In the genomic region with DNA sequence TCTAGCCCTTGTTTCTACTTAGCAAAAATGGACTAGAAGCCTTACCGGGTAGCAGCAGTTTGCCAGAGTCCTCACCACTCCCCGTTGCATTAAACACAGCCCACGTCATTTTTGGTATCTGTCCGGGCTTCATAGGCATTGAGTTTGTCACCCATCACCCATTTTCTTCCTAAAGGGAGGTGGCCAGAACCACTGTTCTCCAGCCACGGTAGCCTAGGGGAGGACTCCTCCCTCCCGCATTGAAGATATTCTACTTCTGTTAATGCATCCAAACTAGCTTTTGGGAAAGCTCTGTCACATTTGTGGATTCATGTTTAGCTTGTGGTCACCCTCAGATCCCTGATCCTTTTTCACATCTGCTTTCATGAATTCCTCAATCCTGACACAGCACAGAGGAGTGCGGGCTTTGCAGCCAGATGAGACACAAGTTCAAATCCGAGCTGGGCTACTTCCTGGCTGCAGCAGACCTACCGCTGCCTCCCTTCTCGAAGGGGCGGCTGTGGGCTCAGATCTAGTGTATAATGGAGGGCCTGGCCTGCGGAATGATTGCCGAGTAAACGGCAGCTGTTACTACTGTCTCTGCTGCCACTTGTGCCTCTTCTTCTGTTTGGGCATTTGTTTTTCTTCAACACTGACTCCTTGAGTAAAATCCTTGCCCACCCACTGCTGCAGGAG, we compare ENCODE assay signal across 17 cellular contexts.
DNase-seq lines count a peak whose midpoint lies in the region; ATAC-seq and TF ChIP-seq lines count a peak whose summit lies in the region.
"Had no signal": no experiment of that assay in that cellular context is flagged by ENCODE, and none has a peak within 500 bp of the region (broad histone marks: within the 10 kb centered on the region; RNA-seq: fewer than 3 reads in every experiment).

No MANE protein-coding gene starts in this region.

- no peaks in the 10 kb centered on the region for H3K36me3 Mint-ChIP-seq in activated CD4-positive, alpha-beta memory T cell treated with anti-CD3 and anti-CD28 coated beads, Interleukin-2, amount 10 ng/mL, durations not matched to agents 7 days and 5 days (ENCODE audit: low read depth)
- no peaks in the 10 kb centered on the region for H3K36me3 Mint-ChIP-seq in activated CD4-positive, alpha-beta memory T cell treated with anti-CD3 and anti-CD28 coated beads for 36 hours
- peaks cover 6% of the 10 kb centered on the region for H3K36me3 Mint-ChIP-seq in stimulated activated effector memory CD8-positive, alpha-beta T cell treated with anti-CD3 and anti-CD28 coated beads, Interleukin-12 subunit alpha, Interleukin-12 subunit beta, amount 100 ng/mL, for 72 hours
- H3K36me3 Mint-ChIP-seq: brain; stimulated activated memory B cell treated with anti-CD40 and anti-IgM and Interleukin-4, amounts not matched to agents 10 μg/mL and 1 μg/mL and 100 μg/mL, for 72 hours had no signal

- H3K9me3 Mint-ChIP-seq in activated CD4-positive, alpha-beta memory T cell treated with anti-CD3 and anti-CD28 coated beads, Interleukin-2, amount 10 ng/mL, durations not matched to agents 7 days and 5 days, result no peaks in the 10 kb centered on the region
- H3K9me3 Mint-ChIP-seq in activated CD4-positive, alpha-beta memory T cell treated with anti-CD3 and anti-CD28 coated beads for 36 hours, result no peaks in the 10 kb centered on the region
- no peaks in the 10 kb centered on the region for H3K9me3 Mint-ChIP-seq in stimulated activated effector memory CD8-positive, alpha-beta T cell treated with anti-CD3 and anti-CD28 coated beads, Interleukin-12 subunit alpha, Interleukin-12 subunit beta, amount 100 ng/mL, for 72 hours
- H3K9me3 Mint-ChIP-seq: activated naive CD4-positive, alpha-beta T cell treated with anti-CD3 and anti-CD28 coated beads for 36 hours; brain; stimulated activated memory B cell treated with anti-CD40 and anti-IgM and Interleukin-4, amounts not matched to agents 10 μg/mL and 1 μg/mL and 100 μg/mL, for 72 hours had no signal

- H3K27me3 Mint-ChIP-seq in activated CD4-positive, alpha-beta memory T cell treated with anti-CD3 and anti-CD28 coated beads, Interleukin-2, amount 10 ng/mL, durations not matched to agents 7 days and 5 days, result no peaks in the 10 kb centered on the region
- H3K27me3 Mint-ChIP-seq in activated CD4-positive, alpha-beta memory T cell treated with anti-CD3 and anti-CD28 coated beads for 36 hours, result peaks cover 21% of the 10 kb centered on the region

- intact Hi-C loops in activated CD4-positive, alpha-beta memory T cell treated with anti-CD3 and anti-CD28 coated beads for 36 hours (cut with micrococcal nuclease), result no loop called here

- POLR2A ChIA-PET in activated CD4-positive, alpha-beta memory T cell treated with anti-CD3 and anti-CD28 coated beads, Interleukin-2, amount 10 ng/mL, durations not matched to agents 7 days and 5 days (lab: Charles Lee), result interaction anchor here (0.9 to 1.6 kb wide), 4 partner anchors 11 to 177 kb away, joined by 3 to 7 read pairs (median 4); a partner anchor contains a TSS
- POLR2A ChIA-PET in activated CD4-positive, alpha-beta memory T cell treated with anti-CD3 and anti-CD28 coated beads for 36 hours (lab: Charles Lee), result no interaction called here
- POLR2A ChIA-PET in RWPE1 (lab: Yijun Ruan, JAX; ENCODE audit: low non-redundant PET), result no interaction called here

- DNase-seq in activated CD4-positive, alpha-beta memory T cell treated with anti-CD3 and anti-CD28 coated beads, Interleukin-2, amount 10 ng/mL, durations not matched to agents 7 days and 5 days, result no peak
- DNase-seq in activated CD4-positive, alpha-beta memory T cell treated with anti-CD3 and anti-CD28 coated beads for 36 hours, result no peak
- DNase-seq in RWPE1 (ENCODE audit: low spot score) (no peak), epithelial cell of prostate (ENCODE audit: low read depth, low spot score) (no peak), retina (no peak), DMS114 treated with DMSO at 0.1 percent for 48 hours (lab: John Stamatoyannopoulos, UW; ENCODE audit: unreplicated experiment) (no peak)
- no peak for DNase-seq in stimulated activated effector memory CD8-positive, alpha-beta T cell treated with anti-CD3 and anti-CD28 coated beads, Interleukin-12 subunit alpha, Interleukin-12 subunit beta, amount 100 ng/mL, for 72 hours (ENCODE audit: low spot score in 2 of 2)
- DNase-seq in activated naive CD4-positive, alpha-beta T cell treated with anti-CD3 and anti-CD28 coated beads, Interleukin-2, amount 50 U/mL, for 16 hours, result no peak
- DNase-seq: ACHN, NCI-H146, NCI-H446, pancreas had no signal

- no peak overlapping the region for H3K4me3 Mint-ChIP-seq in activated CD4-positive, alpha-beta memory T cell treated with anti-CD3 and anti-CD28 coated beads, Interleukin-2, amount 10 ng/mL, durations not matched to agents 7 days and 5 days
- no peak overlapping the region for H3K4me3 Mint-ChIP-seq in activated CD4-positive, alpha-beta memory T cell treated with anti-CD3 and anti-CD28 coated beads for 36 hours
- H3K4me3 Mint-ChIP-seq in stimulated activated effector memory CD8-positive, alpha-beta T cell treated with anti-CD3 and anti-CD28 coated beads, Interleukin-12 subunit alpha, Interleukin-12 subunit beta, amount 100 ng/mL, for 72 hours, result peak overlapping the region; percentile 61
- H3K4me3 Mint-ChIP-seq: activated naive CD4-positive, alpha-beta T cell treated with anti-CD3 and anti-CD28 coated beads for 36 hours; brain; stimulated activated memory B cell treated with anti-CD40 and anti-IgM and Interleukin-4, amounts not matched to agents 10 μg/mL and 1 μg/mL and 100 μg/mL, for 72 hours had no signal

- H3K4me1 Mint-ChIP-seq in activated CD4-positive, alpha-beta memory T cell treated with anti-CD3 and anti-CD28 coated beads, Interleukin-2, amount 10 ng/mL, durations not matched to agents 7 days and 5 days, result peaks cover 83% of the 10 kb centered on the region
- H3K4me1 Mint-ChIP-seq in activated CD4-positive, alpha-beta memory T cell treated with anti-CD3 and anti-CD28 coated beads for 36 hours (ENCODE audit: low read depth), result peaks cover 37% of the 10 kb centered on the region
- H3K4me1 Mint-ChIP-seq in stimulated activated effector memory CD8-positive, alpha-beta T cell treated with anti-CD3 and anti-CD28 coated beads, Interleukin-12 subunit alpha, Interleukin-12 subunit beta, amount 100 ng/mL, for 72 hours, result peaks cover 75% of the 10 kb centered on the region

- no peak for TF ChIP-seq CTCF in RWPE1 (conservative IDR thresholded peaks at IDR 0.05; ENCODE audit: low read depth)

- ATAC-seq in stimulated activated effector memory CD8-positive, alpha-beta T cell treated with anti-CD3 and anti-CD28 coated beads, Interleukin-12 subunit alpha, Interleukin-12 subunit beta, amount 100 ng/mL, for 72 hours, result no peak

- CTCF ChIA-PET in activated CD4-positive, alpha-beta memory T cell treated with anti-CD3 and anti-CD28 coated beads, Interleukin-2, amount 10 ng/mL, durations not matched to agents 7 days and 5 days (lab: Charles Lee), result interaction anchor here (1.5 kb wide), 1 partner anchor 23 kb away, joined by 4 read pairs; no protein-coding TSS in a partner anchor
- CTCF ChIA-PET in activated CD4-positive, alpha-beta memory T cell treated with anti-CD3 and anti-CD28 coated beads for 36 hours (lab: Charles Lee), result interaction anchor here (0.6 kb wide), 1 partner anchor 23 kb away, joined by 3 read pairs; no protein-coding TSS in a partner anchor
- CTCF ChIA-PET in RWPE1 (lab: Yijun Ruan, JAX), result no interaction called here

- H3K27ac ChIP-seq in RWPE1, result peak overlapping the region; percentile 69
- peak overlapping the region; percentile 68 for H3K27ac ChIP-seq in epithelial cell of prostate
- H3K27ac ChIP-seq: dorsolateral prefrontal cortex, HL-60, pancreas had no signal

- H3K27ac Mint-ChIP-seq in activated CD4-positive, alpha-beta memory T cell treated with anti-CD3 and anti-CD28 coated beads, Interleukin-2, amount 10 ng/mL, durations not matched to agents 7 days and 5 days, result peak overlapping the region; percentile 83
- H3K27ac Mint-ChIP-seq in activated CD4-positive, alpha-beta memory T cell treated with anti-CD3 and anti-CD28 coated beads for 36 hours, result no peak overlapping the region
- H3K27ac Mint-ChIP-seq in stimulated activated effector memory CD8-positive, alpha-beta T cell treated with anti-CD3 and anti-CD28 coated beads, Interleukin-12 subunit alpha, Interleukin-12 subunit beta, amount 100 ng/mL, for 72 hours, result peak overlapping the region; percentile 71
- H3K27ac Mint-ChIP-seq: activated naive CD4-positive, alpha-beta T cell treated with anti-CD3 and anti-CD28 coated beads for 36 hours; brain; stimulated activated memory B cell treated with anti-CD40 and anti-IgM and Interleukin-4, amounts not matched to agents 10 μg/mL and 1 μg/mL and 100 μg/mL, for 72 hours had no signal
